9 cellular contexts compared by ENCODE assay signal in genomic region chr3:5428607-5429516, GRCh38.
DNase-seq lines count a peak whose midpoint lies in the region; ATAC-seq and TF ChIP-seq lines count a peak whose summit lies in the region.
"Had no signal": no experiment of that assay in that cellular context is flagged by ENCODE, and none has a peak within 500 bp of the region (broad histone marks: within the 10 kb centered on the region; RNA-seq: fewer than 3 reads in every experiment).

No MANE protein-coding gene starts in this region.

- no TSS peak for BruUV-seq in PC-9 (replicated peaks; lab: Mats Ljungman, UMichigan)

- H3K36me3 ChIP-seq in tibial nerve (no peaks in the 10 kb centered on the region), PC-9 (ENCODE audit: low read depth) (no peaks in the 10 kb centered on the region)

- intact Hi-C loops in PC-9 (cut with micrococcal nuclease; ENCODE audit: unreplicated experiment) = no loop called here

- peaks cover 0 to 7% (median 2%) of the 10 kb centered on the region in 4 donors for H3K4me1 ChIP-seq in tibial nerve
- no peaks in the 10 kb centered on the region for H3K4me1 ChIP-seq in PC-9 (replicated peaks; ENCODE audit: insufficient read depth)

- POLR2A ChIA-PET in HEK293T (lab: Yijun Ruan, JAX) (no interaction called here), PC-9 (lab: Charles Lee; ENCODE audit: unreplicated experiment) (no interaction called here)

- DNase-seq in left kidney (ENCODE audit: low read depth, low spot score) (peak; percentile 80), T-helper 1 cell (no peak), tibial nerve (ENCODE audit: low spot score in 2 of 2) (no peak), HEK293T (ENCODE audit: extremely low spot score) (no peak), PC-9 (no peak)

- H2AFZ ChIP-seq in PC-9 = no peak overlapping the region

- no peak overlapping the region for H3K4me2 ChIP-seq in PC-9

- H3K4me3 ChIP-seq in tibial nerve (no peak overlapping the region), PC-9 (no peak overlapping the region)

- CTCF ChIA-PET in HEK293T (lab: Yijun Ruan, JAX) (no interaction called here), PC-9 (lab: Charles Lee) (interaction anchor here (0.5 to 0.6 kb wide), 2 partner anchors 143 to 1353 kb away, joined by 3 to 4 read pairs; no protein-coding TSS in a partner anchor)

- TF ChIP-seq CTCF in tibial nerve (IDR thresholded peaks at IDR 0.05) = no peak
- TF ChIP-seq CTCF in PC-9 (conservative IDR thresholded peaks at IDR 0.05) = no peak

- no peaks in the 10 kb centered on the region for H3K9me2 ChIP-seq in PC-9 (ENCODE audit: insufficient read depth)

- TF ChIP-seq POLR2A in tibial nerve (IDR thresholded peaks at IDR 0.05) = no peak

- no peak for TF ChIP-seq EP300 in tibial nerve (IDR thresholded peaks at IDR 0.05)

- H3K9me3 ChIP-seq in tibial nerve (no peaks in the 10 kb centered on the region), PC-9 (ENCODE audit: insufficient read depth, low read depth) (no peaks in the 10 kb centered on the region)

- ATAC-seq in GM18873 (IDR thresholded peaks at IDR 0.05; ENCODE audit: low FRiP score, unreplicated experiment) (peak; percentile 85), GM21619 (IDR thresholded peaks at IDR 0.05; ENCODE audit: unreplicated experiment) (peak; percentile 84), HG03521 (IDR thresholded peaks at IDR 0.05; ENCODE audit: unreplicated experiment) (peak; percentile 84)
- ATAC-seq: HCT116 had no signal

- WGBS in tibial nerve, 2 donors = 48 to 52% methylated on average over 10 of the region's 10 CpGs

- H3K27me3 ChIP-seq in tibial nerve (no peaks in the 10 kb centered on the region), PC-9 (ENCODE audit: insufficient read depth, low read depth) (no peaks in the 10 kb centered on the region)

- H3K27ac ChIP-seq in tibial nerve (no peak overlapping the region), PC-9 (no peak overlapping the region)

- H4K20me1 ChIP-seq in PC-9 (ENCODE audit: insufficient read depth) = no peaks in the 10 kb centered on the region

- H3F3A ChIP-seq in PC-9 (ENCODE audit: insufficient read depth, low read depth) = no peaks in the 10 kb centered on the region

- H3K79me2 ChIP-seq in PC-9 (ENCODE audit: low read depth) = no peaks in the 10 kb centered on the region

TF ChIP-seq in HEK293T, 16 proteins besides CTCF, POLR2A, EP300 and RAD21:
- no peak for TF ChIP-seq BHLHE40 (IDR thresholded peaks at IDR 0.05; ENCODE audit: borderline replicate concordance)
- no peak for TF ChIP-seq SP1 (IDR thresholded peaks at IDR 0.05)
